ENCODE assay signal across 1 cellular context in genomic region chr12:88181881-88182280, GRCh38.
TF ChIP-seq lines count a peak whose summit lies in the region.

No MANE protein-coding gene starts in this region.

TF ChIP-seq in K562, 482 proteins besides CTCF, POLR2A, EP300 and RAD21:
- TF ChIP-seq ZNF146 (CRISPR knock-in tag; IDR thresholded peaks at IDR 0.05; ENCODE audit: unreplicated experiment) (no peak), GABPB1 (CRISPR knock-in tag; IDR thresholded peaks at IDR 0.05) (no peak), JUND (IDR thresholded peaks at IDR 0.05; ENCODE audit: borderline replicate concordance, low read depth, low read length) (no peak), JUND (tag; IDR thresholded peaks at IDR 0.05; ENCODE audit: borderline replicate concordance, low read depth, low read length) (0 out of 3 replicates have a peak, but pooled peaks have one; percentile 22), KAT2B (IDR thresholded peaks at IDR 0.05; ENCODE audit: low read depth, low read length) (no peak), ZBTB2 (IDR thresholded peaks at IDR 0.05) (no peak), HMBOX1 (IDR thresholded peaks at IDR 0.05) (peak; percentile 77), SNAPC5 (CRISPR knock-in tag; IDR thresholded peaks at IDR 0.05) (no peak), ZNF785 (CRISPR knock-in tag; IDR thresholded peaks at IDR 0.05) (no peak), MGA (IDR thresholded peaks at IDR 0.05) (no peak), CEBPG (CRISPR knock-in tag; IDR thresholded peaks at IDR 0.05) (peak; percentile 60), CEBPG (tag; conservative IDR thresholded peaks at IDR 0.05 in 1 of 2, IDR thresholded peaks at IDR 0.05 in 1 of 2) (peak; percentile 86), ATF3 (IDR thresholded peaks at IDR 0.05) (peak; percentile 88), ATF3 (CRISPR knock-in tag; conservative IDR thresholded peaks at IDR 0.05) (no peak), IRF9 (tag; IDR thresholded peaks at IDR 0.05) (no peak), ZFP91 (CRISPR knock-in tag; IDR thresholded peaks at IDR 0.05) (no peak), TRIM24 (IDR thresholded peaks at IDR 0.05) (peak; percentile 14 to 23; a peak in 1 of 4 replicates), RBM14 (IDR thresholded peaks at IDR 0.05; ENCODE audit: borderline replicate concordance, insufficient read depth, low read depth, low read length) (no peak), DMBX1 (CRISPR knock-in tag; IDR thresholded peaks at IDR 0.05; ENCODE audit: borderline replicate concordance) (0 out of 2 replicates have a peak, but pooled peaks have one; percentile 19), SIRT6 (IDR thresholded peaks at IDR 0.05; ENCODE audit: low read depth, low read length) (no peak), CEBPB (tag; IDR thresholded peaks at IDR 0.05) (peak; percentile 77), KDM5B (IDR thresholded peaks at IDR 0.05; ENCODE audit: insufficient replicate concordance, low read depth, low read length) (no peak), ATF7 (IDR thresholded peaks at IDR 0.05) (peak; percentile 77), BCL6 (CRISPR knock-in tag; IDR thresholded peaks at IDR 0.05) (no peak), NFE2L1 (tag; IDR thresholded peaks at IDR 0.05; ENCODE audit: borderline replicate concordance, low read depth) (no peak), ZHX1 (conservative IDR thresholded peaks at IDR 0.05; ENCODE audit: low read length) (no peak), HMG20B (CRISPR knock-in tag; IDR thresholded peaks at IDR 0.05) (no peak), ATF4 (CRISPR knock-in tag; IDR thresholded peaks at IDR 0.05) (peak; percentile 88), THAP12 (CRISPR knock-in tag; IDR thresholded peaks at IDR 0.05) (no peak)
